In the genomic region with DNA sequence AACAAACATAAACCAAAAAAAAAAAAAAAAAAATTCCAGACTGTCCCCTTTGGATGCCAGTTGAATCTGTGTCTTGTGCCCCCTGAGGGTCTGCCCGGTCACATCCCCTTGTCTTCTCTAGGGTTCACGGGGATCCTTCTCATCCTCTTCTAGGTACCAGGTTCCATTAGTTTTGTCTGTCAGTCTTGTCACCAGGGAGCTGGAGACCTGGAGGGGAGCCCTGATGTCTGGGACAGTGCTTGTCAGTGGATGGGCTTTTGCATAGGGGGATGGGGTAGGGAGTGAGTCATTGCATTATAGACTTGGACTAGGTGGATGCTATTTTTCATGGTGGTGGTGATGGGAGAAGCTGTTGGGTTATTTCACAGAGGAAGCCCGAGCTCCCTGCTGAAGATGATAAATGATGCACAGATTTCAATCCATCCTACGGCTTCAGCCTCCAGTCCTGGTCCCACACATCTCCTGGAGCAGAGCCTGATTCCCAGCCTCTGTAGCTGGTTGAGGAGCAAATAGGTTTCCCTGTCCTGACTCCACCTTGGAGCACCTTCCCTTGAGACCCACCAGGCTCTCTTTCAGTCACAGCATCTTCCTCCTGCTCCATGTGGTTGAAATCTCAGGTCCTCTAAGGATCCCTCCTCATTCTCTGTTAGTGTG, we compare ENCODE assay signal across 2 cellular contexts.
TF ChIP-seq lines count a peak whose summit lies in the region.

No MANE protein-coding gene starts in this region.

TF ChIP-seq in SK-N-SH, 30 proteins besides CTCF, POLR2A, EP300 and RAD21 (continued from another document):
- TF ChIP-seq, protein P1, sequence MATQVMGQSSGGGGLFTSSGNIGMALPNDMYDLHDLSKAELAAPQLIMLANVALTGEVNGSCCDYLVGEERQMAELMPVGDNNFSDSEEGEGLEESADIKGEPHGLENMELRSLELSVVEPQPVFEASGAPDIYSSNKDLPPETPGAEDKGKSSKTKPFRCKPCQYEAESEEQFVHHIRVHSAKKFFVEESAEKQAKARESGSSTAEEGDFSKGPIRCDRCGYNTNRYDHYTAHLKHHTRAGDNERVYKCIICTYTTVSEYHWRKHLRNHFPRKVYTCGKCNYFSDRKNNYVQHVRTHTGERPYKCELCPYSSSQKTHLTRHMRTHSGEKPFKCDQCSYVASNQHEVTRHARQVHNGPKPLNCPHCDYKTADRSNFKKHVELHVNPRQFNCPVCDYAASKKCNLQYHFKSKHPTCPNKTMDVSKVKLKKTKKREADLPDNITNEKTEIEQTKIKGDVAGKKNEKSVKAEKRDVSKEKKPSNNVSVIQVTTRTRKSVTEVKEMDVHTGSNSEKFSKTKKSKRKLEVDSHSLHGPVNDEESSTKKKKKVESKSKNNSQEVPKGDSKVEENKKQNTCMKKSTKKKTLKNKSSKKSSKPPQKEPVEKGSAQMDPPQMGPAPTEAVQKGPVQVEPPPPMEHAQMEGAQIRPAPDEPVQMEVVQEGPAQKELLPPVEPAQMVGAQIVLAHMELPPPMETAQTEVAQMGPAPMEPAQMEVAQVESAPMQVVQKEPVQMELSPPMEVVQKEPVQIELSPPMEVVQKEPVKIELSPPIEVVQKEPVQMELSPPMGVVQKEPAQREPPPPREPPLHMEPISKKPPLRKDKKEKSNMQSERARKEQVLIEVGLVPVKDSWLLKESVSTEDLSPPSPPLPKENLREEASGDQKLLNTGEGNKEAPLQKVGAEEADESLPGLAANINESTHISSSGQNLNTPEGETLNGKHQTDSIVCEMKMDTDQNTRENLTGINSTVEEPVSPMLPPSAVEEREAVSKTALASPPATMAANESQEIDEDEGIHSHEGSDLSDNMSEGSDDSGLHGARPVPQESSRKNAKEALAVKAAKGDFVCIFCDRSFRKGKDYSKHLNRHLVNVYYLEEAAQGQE (IDR thresholded peaks at IDR 0.05; ENCODE audit: low read depth, low read length), result no peak
- TF ChIP-seq JUND (IDR thresholded peaks at IDR 0.05) (no peak), MAX (IDR thresholded peaks at IDR 0.05; ENCODE audit: low read depth) (no peak), FOXM1 (IDR thresholded peaks at IDR 0.05; ENCODE audit: low read depth) (no peak)
TF ChIP-seq in SK-N-SH: peak in this region for 0.

TF ChIP-seq in SK-N-SH treated with all-trans-retinoic acid at 6 μM for 48 hours, 23 proteins besides CTCF, POLR2A, EP300 and RAD21 (continued from another document):
- TF ChIP-seq, protein P2, sequence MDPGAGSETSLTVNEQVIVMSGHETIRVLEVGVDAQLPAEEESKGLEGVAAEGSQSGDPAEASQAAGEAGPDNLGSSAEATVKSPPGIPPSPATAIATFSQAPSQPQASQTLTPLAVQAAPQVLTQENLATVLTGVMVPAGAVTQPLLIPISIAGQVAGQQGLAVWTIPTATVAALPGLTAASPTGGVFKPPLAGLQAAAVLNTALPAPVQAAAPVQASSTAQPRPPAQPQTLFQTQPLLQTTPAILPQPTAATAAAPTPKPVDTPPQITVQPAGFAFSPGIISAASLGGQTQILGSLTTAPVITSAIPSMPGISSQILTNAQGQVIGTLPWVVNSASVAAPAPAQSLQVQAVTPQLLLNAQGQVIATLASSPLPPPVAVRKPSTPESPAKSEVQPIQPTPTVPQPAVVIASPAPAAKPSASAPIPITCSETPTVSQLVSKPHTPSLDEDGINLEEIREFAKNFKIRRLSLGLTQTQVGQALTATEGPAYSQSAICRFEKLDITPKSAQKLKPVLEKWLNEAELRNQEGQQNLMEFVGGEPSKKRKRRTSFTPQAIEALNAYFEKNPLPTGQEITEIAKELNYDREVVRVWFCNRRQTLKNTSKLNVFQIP (CRISPR knock-in tag; IDR thresholded peaks at IDR 0.05; ENCODE audit: borderline replicate concordance, low read depth), result no peak
TF ChIP-seq in SK-N-SH treated with all-trans-retinoic acid at 6 μM for 48 hours: peak in this region for 0.
